ENCODE assay signal across 8 cellular contexts in genomic region chr20:3218307-3218988, GRCh38. TPM values are rescaled to one million over a fixed set of nuclear protein-coding genes. Genes with fewer than 3 reads are reported as not detected.
DNase-seq lines count a peak whose midpoint lies in the region; ATAC-seq, FAIRE-seq and TF ChIP-seq lines count a peak whose summit lies in the region.

No MANE protein-coding gene starts in this region.

- peak; percentile 74 for ATAC-seq in HG03439 (IDR thresholded peaks at IDR 0.05; ENCODE audit: unreplicated experiment)

- H3K9me3 Mint-ChIP-seq in astrocyte (ENCODE audit: unreplicated experiment) (no peaks in the 10 kb centered on the region), immature natural killer cell (no peaks in the 10 kb centered on the region)

- H3K27ac ChIP-seq in astrocyte (ENCODE audit: low read depth, low read length): no peak overlapping the region

- no peak for FAIRE-seq in astrocyte (lab: Jason Lieb, UNC)

- no peak overlapping the region for H3K9ac ChIP-seq in astrocyte (ENCODE audit: low read length)

- H2AFZ ChIP-seq in astrocyte (ENCODE audit: low read depth, low read length): peak overlapping the region; percentile 60

- no peak overlapping the region for H3K4me2 ChIP-seq in astrocyte (ENCODE audit: low read length)

- H3K27me3 Mint-ChIP-seq in astrocyte (ENCODE audit: low read depth, unreplicated experiment): no peaks in the 10 kb centered on the region
- H3K27me3 Mint-ChIP-seq in immature natural killer cell (ENCODE audit: low read depth in 3 of 3): peaks cover 0 to under 1% (median 0%) of the 10 kb centered on the region in 3 donors

- no peaks in the 10 kb centered on the region for H3K27me3 ChIP-seq in astrocyte (ENCODE audit: insufficient read depth, low read length)

- H3K27ac Mint-ChIP-seq in astrocyte (ENCODE audit: unreplicated experiment) (no peak overlapping the region), immature natural killer cell (no peak overlapping the region)

- H4K20me1 ChIP-seq in astrocyte (ENCODE audit: insufficient read depth, low read length): peaks cover 10% of the 10 kb centered on the region

- no peaks in the 10 kb centered on the region for H3K4me1 ChIP-seq in astrocyte (ENCODE audit: insufficient read depth, low read length)

- no peak overlapping the region for H3K4me3 Mint-ChIP-seq in astrocyte (ENCODE audit: unreplicated experiment)
- no peak overlapping the region for H3K4me3 Mint-ChIP-seq in immature natural killer cell

- H3K4me1 Mint-ChIP-seq in astrocyte (ENCODE audit: low read depth, unreplicated experiment) (peaks cover 9% of the 10 kb centered on the region), immature natural killer cell (peaks cover 0 to 7% of the 10 kb centered on the region in 2 donors)

- DNase-seq in NCI-H1417 (lab: John Stamatoyannopoulos, UW) (peak; percentile 61 to 76 (median 67)), NCI-H1417 treated with DMSO at 0.1 percent for 48 hours (lab: John Stamatoyannopoulos, UW) (no peak), T-helper 1 cell (peak in 4 of 5 donors; percentile 50 to 65 (median 58)), astrocyte (ENCODE audit: low read depth) (no peak), immature natural killer cell (peak; percentile 52 to 66 (median 64)), SKM-1 (lab: John Stamatoyannopoulos, UW; ENCODE audit: unreplicated experiment) (no peak)
- DNase-seq in stimulated activated CD4-positive, alpha-beta T cell treated with anti-CD3 and anti-CD28 coated beads, Interleukin-2, amount 100 ng/mL, for 48 hours: peak; percentile 80

- peaks cover 4% of the 10 kb centered on the region for H3K36me3 Mint-ChIP-seq in astrocyte (ENCODE audit: low read depth, unreplicated experiment)
- peaks cover 3 to 17% (median 9%) of the 10 kb centered on the region in 3 donors for H3K36me3 Mint-ChIP-seq in immature natural killer cell

- no peak overlapping the region for H3K4me3 ChIP-seq in astrocyte (ENCODE audit: insufficient read depth, low read depth, low read length)

- peaks cover 11% of the 10 kb centered on the region for H3K36me3 ChIP-seq in astrocyte (ENCODE audit: insufficient read depth, low read length)

- peaks cover 6% of the 10 kb centered on the region for H3K79me2 ChIP-seq in astrocyte (ENCODE audit: insufficient read depth, low read length)

- H3K9me3 ChIP-seq in astrocyte (ENCODE audit: insufficient read depth, low read depth, low read length): no peaks in the 10 kb centered on the region

- TF ChIP-seq CTCF in astrocyte (IDR thresholded peaks at IDR 0.05; ENCODE audit: insufficient read depth, low read depth, low read length): peak; percentile 57

RNA-seq across cellular contexts. Expression of gene ITPA, which starts 9.2 kb away (rescaled TPM):
- total RNA-seq in astrocyte: 55.5 and 55.6 TPM in 2 replicates
- 10 to 100 TPM; 75.0 to 84.5 (median 76.3) TPM for polyA plus RNA-seq in immature natural killer cell

RNA-seq across cellular contexts. Expression of gene DDRGK1, which starts 14.0 kb away (rescaled TPM):
- 36.7 and 42.8 TPM in 2 replicates for total RNA-seq in astrocyte
- 10 to 100 TPM; 45.6 to 63.1 (median 48.0) TPM for polyA plus RNA-seq in immature natural killer cell

RNA-seq across cellular contexts. Expression of gene SLC4A11, which starts 20.5 kb away (rescaled TPM):
- 3.9 and 6.6 TPM in 2 replicates for total RNA-seq in astrocyte
- not detected for polyA plus RNA-seq in immature natural killer cell

RNA-seq across cellular contexts. Expression of gene LZTS3, which starts 45.1 kb away (rescaled TPM):
- total RNA-seq in astrocyte: 11.2 and 12.6 TPM in 2 replicates
- not detected for polyA plus RNA-seq in immature natural killer cell

RNA-seq across cellular contexts. Expression of gene FASTKD5, which starts 58.8 kb away (rescaled TPM):
- total RNA-seq in astrocyte: 16.7 and 18.5 TPM in 2 replicates
- polyA plus RNA-seq in immature natural killer cell: 10 to 100 TPM; 12.2 to 26.5 (median 20.5) TPM

Comparison
In these comparisons a context has a peak if more than half of its experiments do, and no peak if none do; other contexts are left out.
1. DNase-seq: peak in NCI-H1417 (3 of 3), T-helper 1 cell (4 of 5), immature natural killer cell (3 of 3) and stimulated activated CD4-positive, alpha-beta T cell treated with anti-CD3 and anti-CD28 coated beads, Interleukin-2, amount 100 ng/mL, for 48 hours (2 of 2); none in NCI-H1417 treated with DMSO at 0.1 percent for 48 hours (single experiment), astrocyte (single experiment) and SKM-1 (single experiment).